ENCODE assay signal across 1 cellular context in the genomic region with DNA sequence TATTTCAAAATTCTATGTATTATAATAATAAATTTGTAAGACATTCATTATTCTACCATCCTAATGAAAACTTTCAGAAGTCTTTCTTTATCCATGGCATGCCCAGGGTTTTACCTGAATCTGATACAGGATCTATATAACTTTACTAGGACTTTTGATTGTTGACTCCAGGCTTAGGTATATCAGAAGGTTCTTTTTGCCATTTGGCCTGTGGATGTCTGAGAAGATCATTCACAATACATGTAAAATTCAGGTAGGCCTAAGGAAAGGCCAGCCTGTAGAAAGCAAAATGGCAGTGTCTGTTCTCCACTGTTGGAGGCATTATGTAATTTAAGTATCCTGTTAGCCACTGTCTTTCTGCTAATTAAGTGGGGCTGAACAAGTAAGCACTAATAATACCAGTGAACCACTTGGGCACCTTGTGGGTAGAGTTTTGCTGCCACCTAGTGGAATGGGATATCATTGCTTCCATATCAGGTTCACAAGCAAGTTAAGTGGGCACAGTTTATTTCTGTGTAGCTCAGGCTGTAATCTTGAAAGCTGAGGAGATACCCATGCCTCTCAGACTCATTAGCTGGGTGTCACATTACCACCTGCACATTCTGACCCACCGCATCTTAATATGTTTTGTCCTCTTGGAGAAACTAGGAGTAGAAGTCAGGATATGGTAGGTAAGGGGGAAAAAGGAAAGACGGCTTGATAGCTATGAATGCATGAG.
TF ChIP-seq lines count a peak whose summit lies in the region.

No MANE protein-coding gene starts in this region.

TF ChIP-seq in HepG2, 621 proteins besides CTCF, POLR2A, EP300 and RAD21 (continued from another document):
- TF ChIP-seq FOXP4 (CRISPR knock-in tag; IDR thresholded peaks at IDR 0.05) (no peak), SRSF1 (optimal IDR thresholded peaks at IDR 0.05; ENCODE audit: low read depth, low read length) (no peak), HMGXB4 (CRISPR knock-in tag; IDR thresholded peaks at IDR 0.05; ENCODE audit: borderline replicate concordance in 1 of 2, low read depth in 1 of 2) (peak in 1 of 2 experiments; percentile 48; a peak in 1 of 4 replicates), SMAD9 (CRISPR knock-in tag; IDR thresholded peaks at IDR 0.05) (no peak), FOSL2 (CRISPR knock-in tag; IDR thresholded peaks at IDR 0.05) (no peak), ZFYVE20 (CRISPR knock-in tag; IDR thresholded peaks at IDR 0.05; ENCODE audit: borderline replicate concordance, low read depth) (no peak), ZNF710 (CRISPR knock-in tag; IDR thresholded peaks at IDR 0.05; ENCODE audit: borderline replicate concordance) (no peak), ZBTB42 (CRISPR knock-in tag; IDR thresholded peaks at IDR 0.05) (no peak), SIX1 (CRISPR knock-in tag; IDR thresholded peaks at IDR 0.05; ENCODE audit: borderline replicate concordance) (0 out of 2 replicates have a peak, but pooled peaks have one; percentile 39), ZBTB44 (CRISPR knock-in tag; IDR thresholded peaks at IDR 0.05) (no peak), ZNF496 (CRISPR knock-in tag; IDR thresholded peaks at IDR 0.05; ENCODE audit: insufficient replicate concordance) (no peak), ZNF331 (CRISPR knock-in tag; IDR thresholded peaks at IDR 0.05) (0 out of 2 replicates have a peak, but pooled peaks have one; percentile 27), ZNF766 (CRISPR knock-in tag; IDR thresholded peaks at IDR 0.05; ENCODE audit: borderline replicate concordance) (no peak), CCDC6 (CRISPR knock-in tag; IDR thresholded peaks at IDR 0.05) (no peak), CENPT (CRISPR knock-in tag; IDR thresholded peaks at IDR 0.05; ENCODE audit: low read depth) (no peak), ZNF383 (CRISPR knock-in tag; IDR thresholded peaks at IDR 0.05; ENCODE audit: borderline replicate concordance) (no peak), ZNF350 (CRISPR knock-in tag; IDR thresholded peaks at IDR 0.05; ENCODE audit: borderline replicate concordance, low read depth) (no peak), MIXL1 (CRISPR knock-in tag; IDR thresholded peaks at IDR 0.05) (peak; percentile 73; the same call in 1 of the 2 replicates), SNAI1 (CRISPR knock-in tag; IDR thresholded peaks at IDR 0.05; ENCODE audit: borderline replicate concordance) (no peak), PITX1 (CRISPR knock-in tag; IDR thresholded peaks at IDR 0.05) (0 out of 2 replicates have a peak, but pooled peaks have one; percentile 12), SMC3 (IDR thresholded peaks at IDR 0.05; ENCODE audit: low read length) (peak; percentile 84), BORCS8-MEF2B (CRISPR knock-in tag; IDR thresholded peaks at IDR 0.05) (no peak), ATF7-NPFF (CRISPR knock-in tag; IDR thresholded peaks at IDR 0.05; ENCODE audit: low read depth) (no peak), POLR2AphosphoS2 (IDR thresholded peaks at IDR 0.05; ENCODE audit: low read depth, low read length) (no peak)
- TF ChIP-seq, protein P1, sequence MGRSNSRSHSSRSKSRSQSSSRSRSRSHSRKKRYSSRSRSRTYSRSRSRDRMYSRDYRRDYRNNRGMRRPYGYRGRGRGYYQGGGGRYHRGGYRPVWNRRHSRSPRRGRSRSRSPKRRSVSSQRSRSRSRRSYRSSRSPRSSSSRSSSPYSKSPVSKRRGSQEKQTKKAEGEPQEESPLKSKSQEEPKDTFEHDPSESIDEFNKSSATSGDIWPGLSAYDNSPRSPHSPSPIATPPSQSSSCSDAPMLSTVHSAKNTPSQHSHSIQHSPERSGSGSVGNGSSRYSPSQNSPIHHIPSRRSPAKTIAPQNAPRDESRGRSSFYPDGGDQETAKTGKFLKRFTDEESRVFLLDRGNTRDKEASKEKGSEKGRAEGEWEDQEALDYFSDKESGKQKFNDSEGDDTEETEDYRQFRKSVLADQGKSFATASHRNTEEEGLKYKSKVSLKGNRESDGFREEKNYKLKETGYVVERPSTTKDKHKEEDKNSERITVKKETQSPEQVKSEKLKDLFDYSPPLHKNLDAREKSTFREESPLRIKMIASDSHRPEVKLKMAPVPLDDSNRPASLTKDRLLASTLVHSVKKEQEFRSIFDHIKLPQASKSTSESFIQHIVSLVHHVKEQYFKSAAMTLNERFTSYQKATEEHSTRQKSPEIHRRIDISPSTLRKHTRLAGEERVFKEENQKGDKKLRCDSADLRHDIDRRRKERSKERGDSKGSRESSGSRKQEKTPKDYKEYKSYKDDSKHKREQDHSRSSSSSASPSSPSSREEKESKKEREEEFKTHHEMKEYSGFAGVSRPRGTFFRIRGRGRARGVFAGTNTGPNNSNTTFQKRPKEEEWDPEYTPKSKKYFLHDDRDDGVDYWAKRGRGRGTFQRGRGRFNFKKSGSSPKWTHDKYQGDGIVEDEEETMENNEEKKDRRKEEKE (IDR thresholded peaks at IDR 0.05) = no peak
